Comparison of ENCODE assay signal across 1 cellular context in the genomic region with DNA sequence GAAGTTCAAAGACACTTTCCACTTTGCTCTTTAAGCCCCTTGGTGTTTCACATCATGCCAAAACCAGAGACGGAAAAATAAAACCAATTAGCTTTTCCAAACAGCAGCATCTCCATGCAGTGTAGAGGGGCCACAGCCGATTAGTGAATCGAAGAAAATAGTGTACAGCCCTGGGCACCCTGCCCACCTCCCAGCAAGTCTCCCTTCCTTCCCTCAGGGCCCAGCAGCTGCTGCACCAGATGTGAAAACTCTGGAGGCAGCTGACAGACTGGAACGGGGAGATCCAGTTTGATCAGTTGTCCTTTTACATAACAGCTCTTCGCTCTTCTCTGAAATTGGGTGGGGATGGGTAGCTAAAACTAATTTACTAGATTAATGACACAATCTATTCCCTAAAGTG.
TF ChIP-seq lines count a peak whose summit lies in the region.

No MANE protein-coding gene starts in this region.

TF ChIP-seq in GM23338, 12 proteins besides CTCF, POLR2A, EP300 and RAD21 (continued from another document):
- TF ChIP-seq, protein P1, sequence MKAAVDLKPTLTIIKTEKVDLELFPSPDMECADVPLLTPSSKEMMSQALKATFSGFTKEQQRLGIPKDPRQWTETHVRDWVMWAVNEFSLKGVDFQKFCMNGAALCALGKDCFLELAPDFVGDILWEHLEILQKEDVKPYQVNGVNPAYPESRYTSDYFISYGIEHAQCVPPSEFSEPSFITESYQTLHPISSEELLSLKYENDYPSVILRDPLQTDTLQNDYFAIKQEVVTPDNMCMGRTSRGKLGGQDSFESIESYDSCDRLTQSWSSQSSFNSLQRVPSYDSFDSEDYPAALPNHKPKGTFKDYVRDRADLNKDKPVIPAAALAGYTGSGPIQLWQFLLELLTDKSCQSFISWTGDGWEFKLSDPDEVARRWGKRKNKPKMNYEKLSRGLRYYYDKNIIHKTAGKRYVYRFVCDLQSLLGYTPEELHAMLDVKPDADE (IDR thresholded peaks at IDR 0.05): no peak
- TF ChIP-seq CREB1 (CRISPR knock-in tag; IDR thresholded peaks at IDR 0.05; ENCODE audit: low read depth) (no peak), POLR2AphosphoS5 (IDR thresholded peaks at IDR 0.05; ENCODE audit: low read depth) (no peak), NANOG (IDR thresholded peaks at IDR 0.05; ENCODE audit: borderline replicate concordance) (no peak), STAT1 (IDR thresholded peaks at IDR 0.05; ENCODE audit: unreplicated experiment) (no peak)
- TF ChIP-seq, protein P2, sequence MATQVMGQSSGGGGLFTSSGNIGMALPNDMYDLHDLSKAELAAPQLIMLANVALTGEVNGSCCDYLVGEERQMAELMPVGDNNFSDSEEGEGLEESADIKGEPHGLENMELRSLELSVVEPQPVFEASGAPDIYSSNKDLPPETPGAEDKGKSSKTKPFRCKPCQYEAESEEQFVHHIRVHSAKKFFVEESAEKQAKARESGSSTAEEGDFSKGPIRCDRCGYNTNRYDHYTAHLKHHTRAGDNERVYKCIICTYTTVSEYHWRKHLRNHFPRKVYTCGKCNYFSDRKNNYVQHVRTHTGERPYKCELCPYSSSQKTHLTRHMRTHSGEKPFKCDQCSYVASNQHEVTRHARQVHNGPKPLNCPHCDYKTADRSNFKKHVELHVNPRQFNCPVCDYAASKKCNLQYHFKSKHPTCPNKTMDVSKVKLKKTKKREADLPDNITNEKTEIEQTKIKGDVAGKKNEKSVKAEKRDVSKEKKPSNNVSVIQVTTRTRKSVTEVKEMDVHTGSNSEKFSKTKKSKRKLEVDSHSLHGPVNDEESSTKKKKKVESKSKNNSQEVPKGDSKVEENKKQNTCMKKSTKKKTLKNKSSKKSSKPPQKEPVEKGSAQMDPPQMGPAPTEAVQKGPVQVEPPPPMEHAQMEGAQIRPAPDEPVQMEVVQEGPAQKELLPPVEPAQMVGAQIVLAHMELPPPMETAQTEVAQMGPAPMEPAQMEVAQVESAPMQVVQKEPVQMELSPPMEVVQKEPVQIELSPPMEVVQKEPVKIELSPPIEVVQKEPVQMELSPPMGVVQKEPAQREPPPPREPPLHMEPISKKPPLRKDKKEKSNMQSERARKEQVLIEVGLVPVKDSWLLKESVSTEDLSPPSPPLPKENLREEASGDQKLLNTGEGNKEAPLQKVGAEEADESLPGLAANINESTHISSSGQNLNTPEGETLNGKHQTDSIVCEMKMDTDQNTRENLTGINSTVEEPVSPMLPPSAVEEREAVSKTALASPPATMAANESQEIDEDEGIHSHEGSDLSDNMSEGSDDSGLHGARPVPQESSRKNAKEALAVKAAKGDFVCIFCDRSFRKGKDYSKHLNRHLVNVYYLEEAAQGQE (IDR thresholded peaks at IDR 0.05; ENCODE audit: unreplicated experiment): no peak
